ENCODE assay signal across 8 cellular contexts in genomic region chr2:196068271-196069209, GRCh38. TPM values are rescaled to one million over a fixed set of nuclear protein-coding genes. Genes with fewer than 3 reads are reported as not detected.
DNase-seq lines count a peak whose midpoint lies in the region; ATAC-seq, FAIRE-seq and TF ChIP-seq lines count a peak whose summit lies in the region.

Gene DNAH7, minus strand, starts transcription at chr2:196068837. Its CDS starts 126 bp downstream, at chr2:196068711.

- peak within 1 kb of the TSS; percentile 86 to 91 (median 89) for H3K4me3 Mint-ChIP-seq in immature natural killer cell

- peaks cover 13 to 23% of the 10 kb centered on the region in 2 donors for H3K4me1 Mint-ChIP-seq in immature natural killer cell

- peak within 1 kb of the TSS; percentile 29 to 57 for H3K27ac ChIP-seq in small intestine (ENCODE audit: low read depth in 1 of 2, low read length in 1 of 2)

- H3K4me1 ChIP-seq in small intestine (ENCODE audit: control insufficient read depth in 2 of 2, insufficient read depth in 1 of 2, low read depth in 1 of 2, low read length in 1 of 2): peaks cover 0 to 3% of the 10 kb centered on the region in 2 donors

- H3K9me3 ChIP-seq in small intestine (ENCODE audit: control insufficient read depth, low read depth): no peaks in the 10 kb centered on the region

- H3K27me3 ChIP-seq in bronchial epithelial cell (ENCODE audit: control insufficient read depth, insufficient read depth, low read length) (peaks cover 2% of the 10 kb centered on the region), small intestine (ENCODE audit: control insufficient read depth in 2 of 2, insufficient read depth in 2 of 2, low read length in 2 of 2) (no peaks in the 10 kb centered on the region)

- DNase-seq in AG08395 (ENCODE audit: low spot score) (peak; percentile 94), NCI-H2196 treated with DMSO at 0.1 percent for 48 hours (lab: John Stamatoyannopoulos, UW; ENCODE audit: unreplicated experiment) (peak; percentile 80), bronchial epithelial cell (ENCODE audit: low read depth) (peak; percentile 58), immature natural killer cell (peak; percentile 92 to 93 (median 92)), small intestine (peak; percentile 85)

- 2 to 3% (median 3%) methylated on average over 53 of the region's 53 CpGs for WGBS in small intestine, 3 donors

- no peaks in the 10 kb centered on the region for H3K9me3 Mint-ChIP-seq in immature natural killer cell

- peak within 1 kb of the TSS; percentile 77 for H3K4me3 ChIP-seq in WI38 (ENCODE audit: low read depth, low read length)
- peak within 1 kb of the TSS; percentile 74 for H3K4me3 ChIP-seq in bronchial epithelial cell (ENCODE audit: low read depth, low read length)
- H3K4me3 ChIP-seq in small intestine (ENCODE audit: low read depth in 1 of 2, low read length in 2 of 2): peak within 1 kb of the TSS; percentile 75 to 79

- H3K27ac Mint-ChIP-seq in immature natural killer cell: peak within 1 kb of the TSS; percentile 72 to 93 (median 76)

- no peaks in the 10 kb centered on the region for H3K36me3 ChIP-seq in bronchial epithelial cell (ENCODE audit: control insufficient read depth, insufficient read depth, low read length)
- no peaks in the 10 kb centered on the region for H3K36me3 ChIP-seq in small intestine (ENCODE audit: control insufficient read depth in 2 of 2, insufficient read depth in 2 of 2, low read length in 2 of 2)

- FAIRE-seq in bronchial epithelial cell (lab: Jason Lieb, UNC) (no peak), small intestine (lab: Jason Lieb, UNC) (no peak)

- no peaks in the 10 kb centered on the region for H3K36me3 Mint-ChIP-seq in immature natural killer cell

- TF ChIP-seq CTCF in WI38 (IDR thresholded peaks at IDR 0.05; ENCODE audit: low read depth, low read length) (peak; percentile 97), bronchial epithelial cell (IDR thresholded peaks at IDR 0.05; ENCODE audit: insufficient read depth, low read length, severe bottlenecking) (peak; percentile 90)

- peaks cover 6 to 10% (median 7%) of the 10 kb centered on the region in 3 donors for H3K27me3 Mint-ChIP-seq in immature natural killer cell (ENCODE audit: low read depth in 3 of 3)

- peak; percentile 95 for ATAC-seq in GM18873 (IDR thresholded peaks at IDR 0.05; ENCODE audit: low FRiP score, unreplicated experiment)
- ATAC-seq in HG03135 (IDR thresholded peaks at IDR 0.05; ENCODE audit: unreplicated experiment): peak; percentile 98

RNA-seq across cellular contexts. Expression of gene DNAH7, which starts in this region (rescaled TPM):
- total RNA-seq in bronchial epithelial cell: under 0.01 and 0.26 TPM in 2 replicates
- polyA plus RNA-seq in immature natural killer cell: under 1 TPM in 1 of 3 donors, not detected in 2; 0.69 TPM
- polyA plus RNA-seq in small intestine: under 1 TPM in 2 of 3 donors, not detected in 1; under 0.01 to 0.10 TPM

Comparison
In these comparisons a context has a peak if more than half of its experiments do, and no peak if none do; other contexts are left out.
1. Peak in every context shown above with its lines: DNase-seq, ATAC-seq, H3K4me3 ChIP-seq and H3K27ac ChIP-seq.
2. Peak in DNase-seq and H3K4me3 ChIP-seq in bronchial epithelial cell; RNA of the gene not detected or under 1 TPM.
3. Peak in DNase-seq in immature natural killer cell; RNA of the gene not detected or under 1 TPM.
4. Peak in DNase-seq, H3K4me3 ChIP-seq and H3K27ac ChIP-seq in small intestine; RNA of the gene not detected or under 1 TPM.